In genomic region chr1:167635941-167636340, GRCh38 we compare ENCODE assay signal across 14 cellular contexts. TPM values are rescaled to one million over a fixed set of nuclear protein-coding genes. Genes with fewer than 3 reads are reported as not detected.
DNase-seq lines count a peak whose midpoint lies in the region; ATAC-seq and FAIRE-seq lines count a peak whose summit lies in the region.
"Had no signal": no experiment of that assay in that cellular context is flagged by ENCODE, and none has a peak within 500 bp of the region (broad histone marks: within the 10 kb centered on the region; RNA-seq: fewer than 3 reads in every experiment).

No MANE protein-coding gene starts in this region.

- H2BK12ac ChIP-seq in trophoblast cell (ENCODE audit: low read length) = no peak overlapping the region

- peak overlapping the region; percentile 100 for H3K27ac ChIP-seq in KOPT-K1 (ENCODE audit: low read depth, low read length, poor library complexity, severe bottlenecking)
- H3K27ac ChIP-seq in trophoblast cell (ENCODE audit: low read depth, low read length) = no peak overlapping the region
- H3K27ac ChIP-seq: 22Rv1 had no signal

- H2AFZ ChIP-seq in trophoblast cell (ENCODE audit: insufficient read depth, low read length, poor library complexity) = no peak overlapping the region

- peak overlapping the region; percentile 82 for H3K27ac Mint-ChIP-seq in activated naive CD8-positive, alpha-beta T cell treated with anti-CD3 and anti-CD28 coated beads, Interleukin-2, amount 50 U/mL, for 24 hours

- peak; percentile 34 for DNase-seq in NCI-H2171 treated with DMSO at 0.1 percent for 48 hours (lab: John Stamatoyannopoulos, UW)
- no peak for DNase-seq in NCI-H2171 (lab: John Stamatoyannopoulos, UW)
- DNase-seq in activated naive CD8-positive, alpha-beta T cell treated with anti-CD3 and anti-CD28 coated beads, Interleukin-2, amount 50 U/mL, for 24 hours = no peak
- DNase-seq in trophoblast cell = no peak
- DNase-seq in KG1 (lab: John Stamatoyannopoulos, UW) = no peak
- DNase-seq in HTR-8/SVneo (ENCODE audit: insufficient read length, low spot score) = no peak
- DNase-seq in kidney tubule cell (ENCODE audit: low spot score) = no peak
- DNase-seq: activated CD4-positive, alpha-beta T cell treated with anti-CD3 and anti-CD28 coated beads, Interleukin-2, amount 50 U/mL, for 1 hour; Calu3; IMR-90; NCI-H1694 treated with DMSO at 0.1 percent for 48 hours had no signal

- H3K18ac ChIP-seq in trophoblast cell (ENCODE audit: low read length) = no peak overlapping the region

- FAIRE-seq in HTR-8/SVneo (lab: Jason Lieb, UNC) = no peak
- FAIRE-seq: islet of Langerhans had no signal

- H3K79me1 ChIP-seq in trophoblast cell (ENCODE audit: low read length) = no peaks in the 10 kb centered on the region

- H3K4me2 ChIP-seq in trophoblast cell (ENCODE audit: low read length) = peak overlapping the region; percentile 9

- no peak overlapping the region for H3K9ac ChIP-seq in trophoblast cell (ENCODE audit: low read length)

- H3K36me3 Mint-ChIP-seq in activated naive CD8-positive, alpha-beta T cell treated with anti-CD3 and anti-CD28 coated beads, Interleukin-2, amount 50 U/mL, for 24 hours (ENCODE audit: low read depth) = peaks cover 46% of the 10 kb centered on the region

- H3K4me1 ChIP-seq in trophoblast cell (ENCODE audit: control insufficient read depth in 1 of 2, insufficient read depth in 2 of 2, low read length in 2 of 2) = peaks cover 7 to 14% of the 10 kb centered on the region in 2 experiments

- H3K9me3 ChIP-seq in KOPT-K1 (ENCODE audit: insufficient read depth, low read length, poor library complexity, severe bottlenecking) = no peaks in the 10 kb centered on the region
- H3K9me3 ChIP-seq in trophoblast cell (ENCODE audit: insufficient read depth, low read depth, low read length) = no peaks in the 10 kb centered on the region

- H3K4me3 ChIP-seq in trophoblast cell (ENCODE audit: low read depth, low read length) = no peak overlapping the region

- H3K27me3 ChIP-seq in trophoblast cell (ENCODE audit: insufficient read depth, low read length) = peaks cover 2% of the 10 kb centered on the region

- no CpG with 5 or more reads among the region's 3 CpGs for WGBS in trophoblast cell (ENCODE audit: extremely low coverage, insufficient coverage, insufficient read length)

- H3K4me1 Mint-ChIP-seq in activated naive CD8-positive, alpha-beta T cell treated with anti-CD3 and anti-CD28 coated beads, Interleukin-2, amount 50 U/mL, for 24 hours = peaks cover 89% of the 10 kb centered on the region

- no peaks in the 10 kb centered on the region for H3K9me3 Mint-ChIP-seq in activated naive CD8-positive, alpha-beta T cell treated with anti-CD3 and anti-CD28 coated beads, Interleukin-2, amount 50 U/mL, for 24 hours

- H2BK120ac ChIP-seq in trophoblast cell (ENCODE audit: insufficient read depth, low read length, poor library complexity) = no peak overlapping the region

- ATAC-seq in activated naive CD8-positive, alpha-beta T cell treated with anti-CD3 and anti-CD28 coated beads, Interleukin-2, amount 50 U/mL, for 24 hours = no peak

- H3K14ac ChIP-seq in trophoblast cell (ENCODE audit: low read length) = no peak overlapping the region

- H3K4me3 Mint-ChIP-seq in activated naive CD8-positive, alpha-beta T cell treated with anti-CD3 and anti-CD28 coated beads, Interleukin-2, amount 50 U/mL, for 24 hours = peak overlapping the region; percentile 16

- no peak overlapping the region for H2AK5ac ChIP-seq in trophoblast cell (ENCODE audit: low read length)

- H2BK5ac ChIP-seq in trophoblast cell (ENCODE audit: low read depth, low read length, poor library complexity) = no peak overlapping the region

- H4K8ac ChIP-seq in trophoblast cell (ENCODE audit: low read depth, low read length) = no peak overlapping the region

- H3K79me2 ChIP-seq in trophoblast cell (ENCODE audit: control insufficient read depth, insufficient read depth, low read length, poor library complexity) = no peaks in the 10 kb centered on the region

- no peaks in the 10 kb centered on the region for H3K27me3 Mint-ChIP-seq in activated naive CD8-positive, alpha-beta T cell treated with anti-CD3 and anti-CD28 coated beads, Interleukin-2, amount 50 U/mL, for 24 hours

- H4K91ac ChIP-seq in trophoblast cell (ENCODE audit: low read depth, low read length) = no peak overlapping the region

- H3K36me3 ChIP-seq in KOPT-K1 (ENCODE audit: insufficient read depth, low read length) = peaks cover 73% of the 10 kb centered on the region
- no peaks in the 10 kb centered on the region for H3K36me3 ChIP-seq in trophoblast cell (ENCODE audit: control insufficient read depth in 1 of 2, insufficient read depth in 2 of 2, low read length in 2 of 2)

- no peak overlapping the region for H3K23ac ChIP-seq in trophoblast cell (ENCODE audit: low read length)

- H4K12ac ChIP-seq in trophoblast cell (ENCODE audit: low read depth, low read length) = no peak overlapping the region

- H3K4ac ChIP-seq in trophoblast cell (ENCODE audit: low read depth, low read length) = no peak overlapping the region

RNA-seq across cellular contexts. Expression of gene RCSD1, which starts 5.9 kb away (rescaled TPM):
- polyA plus RNA-seq in trophoblast cell (2013) = 0.46 and 0.53 TPM in 2 replicates
